In the genomic region with DNA sequence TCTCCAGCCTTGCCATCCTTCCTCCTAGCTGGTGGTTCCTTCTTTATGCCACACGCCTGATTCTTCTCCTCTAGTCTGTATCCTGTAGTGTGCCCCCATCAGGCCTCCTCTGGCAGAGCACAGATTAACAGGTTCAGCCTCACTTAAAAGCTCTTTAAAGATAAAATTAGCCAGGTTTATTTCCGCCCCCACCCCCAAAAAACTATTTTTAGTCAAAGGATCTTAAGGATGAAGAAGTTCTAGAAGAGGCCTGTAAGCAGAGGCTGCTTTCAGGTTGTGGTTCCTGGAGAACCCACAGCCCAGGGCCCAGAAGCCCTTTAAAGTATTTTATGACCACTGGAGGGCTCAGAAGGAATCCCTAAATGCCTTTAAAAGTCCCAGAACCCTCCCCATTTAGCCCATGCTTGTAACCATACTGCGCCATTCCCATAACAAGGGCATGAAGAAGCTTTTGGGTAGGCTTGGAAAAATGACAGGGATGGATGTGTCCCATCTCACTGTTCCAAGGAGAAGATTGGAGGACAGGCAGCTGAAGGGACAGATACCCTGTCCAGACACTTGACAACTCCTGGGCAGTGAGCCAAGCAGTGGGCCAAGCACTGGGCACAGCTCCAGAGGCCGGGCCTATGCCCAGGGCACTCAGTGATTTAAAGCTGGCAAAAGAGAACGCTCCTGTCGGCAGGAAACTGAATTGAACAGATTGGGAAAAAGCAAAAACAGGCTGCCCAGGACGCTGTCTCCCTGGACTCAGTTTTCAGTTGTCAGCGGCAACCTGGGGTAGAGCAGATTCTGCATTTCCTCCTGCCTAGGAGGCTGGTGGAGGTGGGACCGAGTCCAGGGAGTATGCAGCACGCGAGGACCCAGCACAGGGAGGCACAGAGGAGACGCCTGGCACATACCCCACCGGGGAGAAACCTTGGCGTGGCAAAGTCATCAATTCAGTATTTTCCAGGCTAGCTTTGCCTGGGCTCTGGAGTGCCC, we compare ENCODE assay signal across 8 cellular contexts.
DNase-seq lines count a peak whose midpoint lies in the region; ATAC-seq, FAIRE-seq and TF ChIP-seq lines count a peak whose summit lies in the region.

No MANE protein-coding gene starts in this region.

- POLR2A ChIA-PET in Panc1 (lab: Charles Lee): no interaction called here

- TF ChIP-seq CTCF in Panc1 (IDR thresholded peaks at IDR 0.05) (peak; percentile 64), epithelial cell of proximal tubule (conservative IDR thresholded peaks at IDR 0.05; ENCODE audit: low read depth, low read length) (peak; percentile 42)

- no peak overlapping the region for H3K4me3 ChIP-seq in Panc1 (ENCODE audit: low read depth in 2 of 2, low read length in 2 of 2)
- H3K4me3 ChIP-seq in epithelial cell of proximal tubule (ENCODE audit: low read depth, low read length): peak overlapping the region; percentile 35
- H3K4me3 ChIP-seq in small intestine (ENCODE audit: low read depth in 1 of 2, low read length in 2 of 2): no peak overlapping the region

- in situ Hi-C loops in Panc1 (cut with HindIII; ENCODE audit: low pct_unique_long_range_greater_than_20kb, low sequenced_read_pairs): no loop called here

- DNase-seq in D341Med (ENCODE audit: low spot score) (peak; percentile 42), HK-2 (ENCODE audit: unreplicated experiment) (peak; percentile 8), Panc1 (ENCODE audit: low read depth, low spot score) (no peak), epithelial cell of proximal tubule (ENCODE audit: low read depth) (no peak), middle frontal gyrus (ENCODE audit: extremely low spot score, low spot score) (peak; percentile 50), small intestine (no peak)

- intact Hi-C loops in Panc1 (cut with micrococcal nuclease; ENCODE audit: unreplicated experiment): loop anchor here (10.0 kb wide), 1 partner anchor 432 kb away; no protein-coding TSS in a partner anchor

- H3K27me3 ChIP-seq in Panc1 (ENCODE audit: control insufficient read depth, insufficient read depth, low read length) (no peaks in the 10 kb centered on the region), small intestine (ENCODE audit: control insufficient read depth in 2 of 2, insufficient read depth in 2 of 2, low read length in 2 of 2) (no peaks in the 10 kb centered on the region)

- FAIRE-seq in small intestine (lab: Jason Lieb, UNC): no peak

- H3K36me3 ChIP-seq in Panc1 (ENCODE audit: control insufficient read depth, insufficient read depth, low read length): no peaks in the 10 kb centered on the region
- H3K36me3 ChIP-seq in small intestine (ENCODE audit: control insufficient read depth in 2 of 2, insufficient read depth in 2 of 2, low read length in 2 of 2): no peaks in the 10 kb centered on the region

- 66 to 74% (median 66%) methylated on average over 14 of the region's 14 CpGs for WGBS in small intestine, 3 donors

- BruUV-seq in Panc1 (replicated peaks; lab: Mats Ljungman, UMichigan): no TSS peak

- H3K27ac ChIP-seq in Panc1 (ENCODE audit: low read length): no peak overlapping the region; the same call in 1 of the 2 replicates
- no peak overlapping the region for H3K27ac ChIP-seq in small intestine (ENCODE audit: low read depth in 1 of 2, low read length in 1 of 2)

- H3K4me1 ChIP-seq in Panc1 (ENCODE audit: control insufficient read depth, insufficient read depth, low read length): peaks cover 18% of the 10 kb centered on the region
- no peaks in the 10 kb centered on the region for H3K4me1 ChIP-seq in small intestine (ENCODE audit: control insufficient read depth in 2 of 2, insufficient read depth in 1 of 2, low read depth in 1 of 2, low read length in 1 of 2)

- H3K9me3 ChIP-seq in Panc1 (ENCODE audit: control insufficient read depth, insufficient read depth, low read depth, low read length): no peaks in the 10 kb centered on the region
- no peaks in the 10 kb centered on the region for H3K9me3 ChIP-seq in small intestine (ENCODE audit: control insufficient read depth, low read depth)

- ATAC-seq in Panc1: no peak
- no peak for ATAC-seq in HG02870 (IDR thresholded peaks at IDR 0.05; ENCODE audit: unreplicated experiment)
- no peak for ATAC-seq in HG03439 (IDR thresholded peaks at IDR 0.05; ENCODE audit: unreplicated experiment)

- CTCF ChIA-PET in Panc1 (lab: Charles Lee): interaction anchor here (0.7 kb wide), 1 partner anchor 73 kb away, joined by 5 read pairs; no protein-coding TSS in a partner anchor

Comparison
In these comparisons a context has a peak if more than half of its experiments do, and no peak if none do; other contexts are left out.
1. DNase-seq: peak in D341Med (single experiment), HK-2 (single experiment) and middle frontal gyrus (single experiment); none in Panc1 (single experiment), epithelial cell of proximal tubule (single experiment) and small intestine (single experiment).